In the genomic region with DNA sequence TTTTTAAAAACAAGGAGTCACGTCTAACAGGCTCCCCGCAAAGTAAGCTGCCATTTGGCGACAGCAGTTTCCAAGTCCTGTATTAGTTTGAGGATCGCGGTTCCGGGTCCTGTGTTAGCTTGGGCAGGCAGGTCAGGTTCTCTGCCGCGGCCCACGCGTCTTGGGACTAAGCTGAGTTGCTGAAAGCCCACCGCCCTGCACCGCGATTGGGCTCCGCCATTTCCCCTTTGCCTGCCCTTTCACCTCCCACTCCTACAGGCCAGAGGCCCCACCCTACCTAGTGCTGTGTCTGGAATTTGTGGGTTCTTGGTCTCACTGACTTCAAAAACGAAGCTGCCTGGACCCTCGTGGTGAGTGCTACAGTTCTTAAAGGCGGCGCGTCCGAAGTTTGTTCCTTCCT, we compare ENCODE assay signal across 2 cellular contexts.
A peak's percentile ranks its signal among the peaks of the same experiment; 100 is the strongest.
TF ChIP-seq lines count a peak whose summit lies in the region.

No MANE protein-coding gene starts in this region.

TF ChIP-seq in HepG2, 621 proteins besides CTCF, POLR2A, EP300 and RAD21:
- TF ChIP-seq AGO2 (optimal IDR thresholded peaks at IDR 0.05; ENCODE audit: low read depth, low read length) (peak; percentile 33), FOXK1 (CRISPR knock-in tag; IDR thresholded peaks at IDR 0.05; ENCODE audit: borderline replicate concordance, low read depth) (no peak), U2AF2 (IDR thresholded peaks at IDR 0.05; ENCODE audit: low read depth, low read length) (no peak)

TF ChIP-seq in K562, 482 proteins besides CTCF, POLR2A, EP300 and RAD21 (continues in another document):
- no peak for TF ChIP-seq ILK (tag; IDR thresholded peaks at IDR 0.05; ENCODE audit: borderline replicate concordance, low read depth)
- no peak for TF ChIP-seq ATF1 (CRISPR knock-in tag; IDR thresholded peaks at IDR 0.05)
- no peak for TF ChIP-seq ATF1 (tag; IDR thresholded peaks at IDR 0.05)
- no peak for TF ChIP-seq ZFP30 (CRISPR knock-in tag; IDR thresholded peaks at IDR 0.05; ENCODE audit: borderline replicate concordance)
- no peak for TF ChIP-seq NR2C2 (CRISPR knock-in tag; IDR thresholded peaks at IDR 0.05)
- TF ChIP-seq NR2C2 (tag; IDR thresholded peaks at IDR 0.05), result peak; percentile 75
- TF ChIP-seq RUNX1 (IDR thresholded peaks at IDR 0.05; ENCODE audit: low read depth), result no peak
- no peak for TF ChIP-seq CHCHD3 (CRISPR knock-in tag; IDR thresholded peaks at IDR 0.05)
- TF ChIP-seq ZFP1 (CRISPR knock-in tag; IDR thresholded peaks at IDR 0.05), result no peak
- peak; percentile 51 for TF ChIP-seq ZFX (CRISPR knock-in tag; IDR thresholded peaks at IDR 0.05)
- TF ChIP-seq, protein P1, sequence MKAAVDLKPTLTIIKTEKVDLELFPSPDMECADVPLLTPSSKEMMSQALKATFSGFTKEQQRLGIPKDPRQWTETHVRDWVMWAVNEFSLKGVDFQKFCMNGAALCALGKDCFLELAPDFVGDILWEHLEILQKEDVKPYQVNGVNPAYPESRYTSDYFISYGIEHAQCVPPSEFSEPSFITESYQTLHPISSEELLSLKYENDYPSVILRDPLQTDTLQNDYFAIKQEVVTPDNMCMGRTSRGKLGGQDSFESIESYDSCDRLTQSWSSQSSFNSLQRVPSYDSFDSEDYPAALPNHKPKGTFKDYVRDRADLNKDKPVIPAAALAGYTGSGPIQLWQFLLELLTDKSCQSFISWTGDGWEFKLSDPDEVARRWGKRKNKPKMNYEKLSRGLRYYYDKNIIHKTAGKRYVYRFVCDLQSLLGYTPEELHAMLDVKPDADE (conservative IDR thresholded peaks at IDR 0.05; ENCODE audit: control insufficient read depth, low read depth, low read length), result no peak
- no peak for TF ChIP-seq SRSF9 (IDR thresholded peaks at IDR 0.05; ENCODE audit: borderline replicate concordance, low read depth, low read length)
- TF ChIP-seq KDM4B (IDR thresholded peaks at IDR 0.05; ENCODE audit: borderline replicate concordance in 2 of 2, low read depth in 1 of 2), result no peak
- TF ChIP-seq, protein P2, sequence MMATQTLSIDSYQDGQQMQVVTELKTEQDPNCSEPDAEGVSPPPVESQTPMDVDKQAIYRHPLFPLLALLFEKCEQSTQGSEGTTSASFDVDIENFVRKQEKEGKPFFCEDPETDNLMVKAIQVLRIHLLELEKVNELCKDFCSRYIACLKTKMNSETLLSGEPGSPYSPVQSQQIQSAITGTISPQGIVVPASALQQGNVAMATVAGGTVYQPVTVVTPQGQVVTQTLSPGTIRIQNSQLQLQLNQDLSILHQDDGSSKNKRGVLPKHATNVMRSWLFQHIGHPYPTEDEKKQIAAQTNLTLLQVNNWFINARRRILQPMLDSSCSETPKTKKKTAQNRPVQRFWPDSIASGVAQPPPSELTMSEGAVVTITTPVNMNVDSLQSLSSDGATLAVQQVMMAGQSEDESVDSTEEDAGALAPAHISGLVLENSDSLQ (IDR thresholded peaks at IDR 0.05), result no peak
- 0 out of 2 replicates have a peak, but pooled peaks have one; percentile 26 for TF ChIP-seq POLR2G (IDR thresholded peaks at IDR 0.05; ENCODE audit: low read depth, low read length)
- TF ChIP-seq BMI1 (IDR thresholded peaks at IDR 0.05; ENCODE audit: low read length), result no peak
- TF ChIP-seq NRF1 (conservative IDR thresholded peaks at IDR 0.05 in 1 of 2, IDR thresholded peaks at IDR 0.05 in 1 of 2), result no peak
- no peak for TF ChIP-seq TCF7 (IDR thresholded peaks at IDR 0.05; ENCODE audit: borderline replicate concordance)
- TF ChIP-seq KAT7 (CRISPR knock-in tag; IDR thresholded peaks at IDR 0.05; ENCODE audit: borderline replicate concordance), result no peak
- TF ChIP-seq ZZZ3 (IDR thresholded peaks at IDR 0.05), result no peak
- TF ChIP-seq, protein P3, sequence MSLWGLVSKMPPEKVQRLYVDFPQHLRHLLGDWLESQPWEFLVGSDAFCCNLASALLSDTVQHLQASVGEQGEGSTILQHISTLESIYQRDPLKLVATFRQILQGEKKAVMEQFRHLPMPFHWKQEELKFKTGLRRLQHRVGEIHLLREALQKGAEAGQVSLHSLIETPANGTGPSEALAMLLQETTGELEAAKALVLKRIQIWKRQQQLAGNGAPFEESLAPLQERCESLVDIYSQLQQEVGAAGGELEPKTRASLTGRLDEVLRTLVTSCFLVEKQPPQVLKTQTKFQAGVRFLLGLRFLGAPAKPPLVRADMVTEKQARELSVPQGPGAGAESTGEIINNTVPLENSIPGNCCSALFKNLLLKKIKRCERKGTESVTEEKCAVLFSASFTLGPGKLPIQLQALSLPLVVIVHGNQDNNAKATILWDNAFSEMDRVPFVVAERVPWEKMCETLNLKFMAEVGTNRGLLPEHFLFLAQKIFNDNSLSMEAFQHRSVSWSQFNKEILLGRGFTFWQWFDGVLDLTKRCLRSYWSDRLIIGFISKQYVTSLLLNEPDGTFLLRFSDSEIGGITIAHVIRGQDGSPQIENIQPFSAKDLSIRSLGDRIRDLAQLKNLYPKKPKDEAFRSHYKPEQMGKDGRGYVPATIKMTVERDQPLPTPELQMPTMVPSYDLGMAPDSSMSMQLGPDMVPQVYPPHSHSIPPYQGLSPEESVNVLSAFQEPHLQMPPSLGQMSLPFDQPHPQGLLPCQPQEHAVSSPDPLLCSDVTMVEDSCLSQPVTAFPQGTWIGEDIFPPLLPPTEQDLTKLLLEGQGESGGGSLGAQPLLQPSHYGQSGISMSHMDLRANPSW (CRISPR knock-in tag; IDR thresholded peaks at IDR 0.05), result no peak
- TF ChIP-seq, protein P4, sequence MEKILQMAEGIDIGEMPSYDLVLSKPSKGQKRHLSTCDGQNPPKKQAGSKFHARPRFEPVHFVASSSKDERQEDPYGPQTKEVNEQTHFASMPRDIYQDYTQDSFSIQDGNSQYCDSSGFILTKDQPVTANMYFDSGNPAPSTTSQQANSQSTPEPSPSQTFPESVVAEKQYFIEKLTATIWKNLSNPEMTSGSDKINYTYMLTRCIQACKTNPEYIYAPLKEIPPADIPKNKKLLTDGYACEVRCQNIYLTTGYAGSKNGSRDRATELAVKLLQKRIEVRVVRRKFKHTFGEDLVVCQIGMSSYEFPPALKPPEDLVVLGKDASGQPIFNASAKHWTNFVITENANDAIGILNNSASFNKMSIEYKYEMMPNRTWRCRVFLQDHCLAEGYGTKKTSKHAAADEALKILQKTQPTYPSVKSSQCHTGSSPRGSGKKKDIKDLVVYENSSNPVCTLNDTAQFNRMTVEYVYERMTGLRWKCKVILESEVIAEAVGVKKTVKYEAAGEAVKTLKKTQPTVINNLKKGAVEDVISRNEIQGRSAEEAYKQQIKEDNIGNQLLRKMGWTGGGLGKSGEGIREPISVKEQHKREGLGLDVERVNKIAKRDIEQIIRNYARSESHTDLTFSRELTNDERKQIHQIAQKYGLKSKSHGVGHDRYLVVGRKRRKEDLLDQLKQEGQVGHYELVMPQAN (IDR thresholded peaks at IDR 0.05; ENCODE audit: borderline replicate concordance), result no peak
- TF ChIP-seq EGR1 (conservative IDR thresholded peaks at IDR 0.05), result no peak
- TF ChIP-seq YY1 (IDR thresholded peaks at IDR 0.05; ENCODE audit: borderline replicate concordance in 1 of 3, control insufficient read depth in 1 of 3, extremely low read depth in 1 of 3, insufficient read depth in 3 of 3, insufficient read length in 1 of 3, insufficient replicate concordance in 2 of 3, low read depth in 1 of 3, low read length in 2 of 3), result peak in 1 of 3 experiments; percentile 43
- TF ChIP-seq CBFB (CRISPR knock-in tag; IDR thresholded peaks at IDR 0.05), result no peak
- 0 out of 2 replicates have a peak, but pooled peaks have one; percentile 30 for TF ChIP-seq RBFOX2 (IDR thresholded peaks at IDR 0.05; ENCODE audit: low read depth, low read length)
- no peak for TF ChIP-seq BCL6 (CRISPR knock-in tag; IDR thresholded peaks at IDR 0.05)
- TF ChIP-seq, protein P5, sequence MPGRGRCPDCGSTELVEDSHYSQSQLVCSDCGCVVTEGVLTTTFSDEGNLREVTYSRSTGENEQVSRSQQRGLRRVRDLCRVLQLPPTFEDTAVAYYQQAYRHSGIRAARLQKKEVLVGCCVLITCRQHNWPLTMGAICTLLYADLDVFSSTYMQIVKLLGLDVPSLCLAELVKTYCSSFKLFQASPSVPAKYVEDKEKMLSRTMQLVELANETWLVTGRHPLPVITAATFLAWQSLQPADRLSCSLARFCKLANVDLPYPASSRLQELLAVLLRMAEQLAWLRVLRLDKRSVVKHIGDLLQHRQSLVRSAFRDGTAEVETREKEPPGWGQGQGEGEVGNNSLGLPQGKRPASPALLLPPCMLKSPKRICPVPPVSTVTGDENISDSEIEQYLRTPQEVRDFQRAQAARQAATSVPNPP (IDR thresholded peaks at IDR 0.05; ENCODE audit: borderline replicate concordance, insufficient read depth, insufficient read length), result no peak
- TF ChIP-seq MECOM (CRISPR knock-in tag; IDR thresholded peaks at IDR 0.05), result no peak
- TF ChIP-seq NR2C1 (IDR thresholded peaks at IDR 0.05), result peak; percentile 61
- TF ChIP-seq NR2C1 (tag; IDR thresholded peaks at IDR 0.05), result peak; percentile 60; the same call in 1 of the 2 replicates
- TF ChIP-seq HLTF (IDR thresholded peaks at IDR 0.05), result no peak
- no peak for TF ChIP-seq HDGF (IDR thresholded peaks at IDR 0.05)
- TF ChIP-seq, protein P6, sequence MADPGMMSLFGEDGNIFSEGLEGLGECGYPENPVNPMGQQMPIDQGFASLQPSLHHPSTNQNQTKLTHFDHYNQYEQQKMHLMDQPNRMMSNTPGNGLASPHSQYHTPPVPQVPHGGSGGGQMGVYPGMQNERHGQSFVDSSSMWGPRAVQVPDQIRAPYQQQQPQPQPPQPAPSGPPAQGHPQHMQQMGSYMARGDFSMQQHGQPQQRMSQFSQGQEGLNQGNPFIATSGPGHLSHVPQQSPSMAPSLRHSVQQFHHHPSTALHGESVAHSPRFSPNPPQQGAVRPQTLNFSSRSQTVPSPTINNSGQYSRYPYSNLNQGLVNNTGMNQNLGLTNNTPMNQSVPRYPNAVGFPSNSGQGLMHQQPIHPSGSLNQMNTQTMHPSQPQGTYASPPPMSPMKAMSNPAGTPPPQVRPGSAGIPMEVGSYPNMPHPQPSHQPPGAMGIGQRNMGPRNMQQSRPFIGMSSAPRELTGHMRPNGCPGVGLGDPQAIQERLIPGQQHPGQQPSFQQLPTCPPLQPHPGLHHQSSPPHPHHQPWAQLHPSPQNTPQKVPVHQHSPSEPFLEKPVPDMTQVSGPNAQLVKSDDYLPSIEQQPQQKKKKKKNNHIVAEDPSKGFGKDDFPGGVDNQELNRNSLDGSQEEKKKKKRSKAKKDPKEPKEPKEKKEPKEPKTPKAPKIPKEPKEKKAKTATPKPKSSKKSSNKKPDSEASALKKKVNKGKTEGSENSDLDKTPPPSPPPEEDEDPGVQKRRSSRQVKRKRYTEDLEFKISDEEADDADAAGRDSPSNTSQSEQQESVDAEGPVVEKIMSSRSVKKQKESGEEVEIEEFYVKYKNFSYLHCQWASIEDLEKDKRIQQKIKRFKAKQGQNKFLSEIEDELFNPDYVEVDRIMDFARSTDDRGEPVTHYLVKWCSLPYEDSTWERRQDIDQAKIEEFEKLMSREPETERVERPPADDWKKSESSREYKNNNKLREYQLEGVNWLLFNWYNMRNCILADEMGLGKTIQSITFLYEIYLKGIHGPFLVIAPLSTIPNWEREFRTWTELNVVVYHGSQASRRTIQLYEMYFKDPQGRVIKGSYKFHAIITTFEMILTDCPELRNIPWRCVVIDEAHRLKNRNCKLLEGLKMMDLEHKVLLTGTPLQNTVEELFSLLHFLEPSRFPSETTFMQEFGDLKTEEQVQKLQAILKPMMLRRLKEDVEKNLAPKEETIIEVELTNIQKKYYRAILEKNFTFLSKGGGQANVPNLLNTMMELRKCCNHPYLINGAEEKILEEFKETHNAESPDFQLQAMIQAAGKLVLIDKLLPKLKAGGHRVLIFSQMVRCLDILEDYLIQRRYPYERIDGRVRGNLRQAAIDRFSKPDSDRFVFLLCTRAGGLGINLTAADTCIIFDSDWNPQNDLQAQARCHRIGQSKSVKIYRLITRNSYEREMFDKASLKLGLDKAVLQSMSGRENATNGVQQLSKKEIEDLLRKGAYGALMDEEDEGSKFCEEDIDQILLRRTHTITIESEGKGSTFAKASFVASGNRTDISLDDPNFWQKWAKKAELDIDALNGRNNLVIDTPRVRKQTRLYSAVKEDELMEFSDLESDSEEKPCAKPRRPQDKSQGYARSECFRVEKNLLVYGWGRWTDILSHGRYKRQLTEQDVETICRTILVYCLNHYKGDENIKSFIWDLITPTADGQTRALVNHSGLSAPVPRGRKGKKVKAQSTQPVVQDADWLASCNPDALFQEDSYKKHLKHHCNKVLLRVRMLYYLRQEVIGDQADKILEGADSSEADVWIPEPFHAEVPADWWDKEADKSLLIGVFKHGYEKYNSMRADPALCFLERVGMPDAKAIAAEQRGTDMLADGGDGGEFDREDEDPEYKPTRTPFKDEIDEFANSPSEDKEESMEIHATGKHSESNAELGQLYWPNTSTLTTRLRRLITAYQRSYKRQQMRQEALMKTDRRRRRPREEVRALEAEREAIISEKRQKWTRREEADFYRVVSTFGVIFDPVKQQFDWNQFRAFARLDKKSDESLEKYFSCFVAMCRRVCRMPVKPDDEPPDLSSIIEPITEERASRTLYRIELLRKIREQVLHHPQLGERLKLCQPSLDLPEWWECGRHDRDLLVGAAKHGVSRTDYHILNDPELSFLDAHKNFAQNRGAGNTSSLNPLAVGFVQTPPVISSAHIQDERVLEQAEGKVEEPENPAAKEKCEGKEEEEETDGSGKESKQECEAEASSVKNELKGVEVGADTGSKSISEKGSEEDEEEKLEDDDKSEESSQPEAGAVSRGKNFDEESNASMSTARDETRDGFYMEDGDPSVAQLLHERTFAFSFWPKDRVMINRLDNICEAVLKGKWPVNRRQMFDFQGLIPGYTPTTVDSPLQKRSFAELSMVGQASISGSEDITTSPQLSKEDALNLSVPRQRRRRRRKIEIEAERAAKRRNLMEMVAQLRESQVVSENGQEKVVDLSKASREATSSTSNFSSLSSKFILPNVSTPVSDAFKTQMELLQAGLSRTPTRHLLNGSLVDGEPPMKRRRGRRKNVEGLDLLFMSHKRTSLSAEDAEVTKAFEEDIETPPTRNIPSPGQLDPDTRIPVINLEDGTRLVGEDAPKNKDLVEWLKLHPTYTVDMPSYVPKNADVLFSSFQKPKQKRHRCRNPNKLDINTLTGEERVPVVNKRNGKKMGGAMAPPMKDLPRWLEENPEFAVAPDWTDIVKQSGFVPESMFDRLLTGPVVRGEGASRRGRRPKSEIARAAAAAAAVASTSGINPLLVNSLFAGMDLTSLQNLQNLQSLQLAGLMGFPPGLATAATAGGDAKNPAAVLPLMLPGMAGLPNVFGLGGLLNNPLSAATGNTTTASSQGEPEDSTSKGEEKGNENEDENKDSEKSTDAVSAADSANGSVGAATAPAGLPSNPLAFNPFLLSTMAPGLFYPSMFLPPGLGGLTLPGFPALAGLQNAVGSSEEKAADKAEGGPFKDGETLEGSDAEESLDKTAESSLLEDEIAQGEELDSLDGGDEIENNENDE (IDR thresholded peaks at IDR 0.05; ENCODE audit: low read depth, low read length), result no peak
